ENCODE assay signal across 25 cellular contexts in genomic region chr2:44850016-44850415, GRCh38.
"Had no signal": no experiment of that assay in that cellular context is flagged by ENCODE, and none has a peak within 500 bp of the region (broad histone marks: within the 10 kb centered on the region; RNA-seq: fewer than 3 reads in every experiment).

No MANE protein-coding gene starts in this region.

- H3K4me1 Mint-ChIP-seq: nephron progenitor cell; neural crest cell; stimulated activated naive B cell treated with anti-CD40 and anti-IgM and Interleukin-4, amounts not matched to agents 10 μg/mL and 1 μg/mL and 100 μg/mL, for 72 hours had no signal

- DNase-seq: naive thymus-derived CD8-positive, alpha-beta T cell; nephron progenitor cell; nucleus accumbens; ovary; posterior cingulate gyrus; psoas muscle; right cardiac atrium; right lobe of liver; sigmoid colon; small intestine; stimulated activated CD4-positive, alpha-beta T cell treated with anti-CD3 and anti-CD28 coated beads, Interleukin-15, amount 100 ng/mL, for 24 hours; stimulated activated CD4-positive, alpha-beta T cell treated with anti-CD3 and anti-CD28 coated beads, Interleukin-2, amount 100 ng/mL, for 24 hours; stimulated activated CD4-positive, alpha-beta T cell treated with anti-CD3 and anti-CD28 coated beads, Interleukin-2, amount 100 ng/mL, for 48 hours; stimulated activated CD4-positive, alpha-beta T cell treated with anti-CD3 and anti-CD28 coated beads, Interleukin-4, amount 100 ng/mL, for 24 hours; stimulated activated naive B cell treated with anti-CD40 and anti-IgM and Interleukin-4, amounts not matched to agents 10 μg/mL and 1 μg/mL and 100 μg/mL, for 72 hours; stimulated activated naive CD4-positive, alpha-beta T cell treated with Interleukin-2 at 50 U/mL for 16 hours; stomach; thyroid gland; trophoblast cell; upper lobe of left lung had no signal

- H3K9me3 Mint-ChIP-seq: naive thymus-derived CD8-positive, alpha-beta T cell; natural killer cell treated with Interleukin-12 subunit alpha and Interleukin-12 subunit beta and Interleukin-15 and Interleukin-18, amount 100 ng/mL, for 72 hours; nephron progenitor cell; neural crest cell; stimulated activated effector memory CD8-positive, alpha-beta T cell treated with anti-CD3 and anti-CD28 coated beads, Interleukin-12 subunit alpha, Interleukin-12 subunit beta, amount 100 ng/mL, for 72 hours; stimulated activated naive B cell treated with anti-CD40 and anti-IgM and Interleukin-4, amounts not matched to agents 10 μg/mL and 1 μg/mL and 100 μg/mL, for 72 hours; stimulated activated naive CD8-positive, alpha-beta T cell treated with anti-CD3 and anti-CD28 coated beads, Interleukin-15, Interleukin-2, amounts not matched to agents 100 ng/mL and 50 ng/mL, for 24 hours had no signal

- H3K4me3 Mint-ChIP-seq: naive thymus-derived CD8-positive, alpha-beta T cell; natural killer cell treated with Interleukin-12 subunit alpha and Interleukin-12 subunit beta and Interleukin-15 and Interleukin-18, amount 100 ng/mL, for 72 hours; nephron progenitor cell; neural crest cell; stimulated activated effector memory CD8-positive, alpha-beta T cell treated with anti-CD3 and anti-CD28 coated beads, Interleukin-12 subunit alpha, Interleukin-12 subunit beta, amount 100 ng/mL, for 72 hours; stimulated activated naive B cell treated with anti-CD40 and anti-IgM and Interleukin-4, amounts not matched to agents 10 μg/mL and 1 μg/mL and 100 μg/mL, for 72 hours; stimulated activated naive CD8-positive, alpha-beta T cell treated with anti-CD3 and anti-CD28 coated beads, Interleukin-15, Interleukin-2, amounts not matched to agents 100 ng/mL and 50 ng/mL, for 24 hours had no signal

- H3K27ac Mint-ChIP-seq: naive thymus-derived CD8-positive, alpha-beta T cell; natural killer cell treated with Interleukin-12 subunit alpha and Interleukin-12 subunit beta and Interleukin-15 and Interleukin-18, amount 100 ng/mL, for 72 hours; nephron progenitor cell; progenitor cell of endocrine pancreas; stimulated activated effector memory CD8-positive, alpha-beta T cell treated with anti-CD3 and anti-CD28 coated beads, Interleukin-12 subunit alpha, Interleukin-12 subunit beta, amount 100 ng/mL, for 72 hours; stimulated activated naive B cell treated with anti-CD40 and anti-IgM and Interleukin-4, amounts not matched to agents 10 μg/mL and 1 μg/mL and 100 μg/mL, for 72 hours; stimulated activated naive CD8-positive, alpha-beta T cell treated with anti-CD3 and anti-CD28 coated beads, Interleukin-15, Interleukin-2, amounts not matched to agents 100 ng/mL and 50 ng/mL, for 24 hours had no signal

- H3K36me3 Mint-ChIP-seq: naive thymus-derived CD8-positive, alpha-beta T cell; natural killer cell treated with Interleukin-12 subunit alpha and Interleukin-12 subunit beta and Interleukin-15 and Interleukin-18, amount 100 ng/mL, for 72 hours; stimulated activated effector memory CD8-positive, alpha-beta T cell treated with anti-CD3 and anti-CD28 coated beads, Interleukin-12 subunit alpha, Interleukin-12 subunit beta, amount 100 ng/mL, for 72 hours; stimulated activated naive B cell treated with anti-CD40 and anti-IgM and Interleukin-4, amounts not matched to agents 10 μg/mL and 1 μg/mL and 100 μg/mL, for 72 hours had no signal
